Comparison of ENCODE assay signal across 8 cellular contexts in the genomic region with DNA sequence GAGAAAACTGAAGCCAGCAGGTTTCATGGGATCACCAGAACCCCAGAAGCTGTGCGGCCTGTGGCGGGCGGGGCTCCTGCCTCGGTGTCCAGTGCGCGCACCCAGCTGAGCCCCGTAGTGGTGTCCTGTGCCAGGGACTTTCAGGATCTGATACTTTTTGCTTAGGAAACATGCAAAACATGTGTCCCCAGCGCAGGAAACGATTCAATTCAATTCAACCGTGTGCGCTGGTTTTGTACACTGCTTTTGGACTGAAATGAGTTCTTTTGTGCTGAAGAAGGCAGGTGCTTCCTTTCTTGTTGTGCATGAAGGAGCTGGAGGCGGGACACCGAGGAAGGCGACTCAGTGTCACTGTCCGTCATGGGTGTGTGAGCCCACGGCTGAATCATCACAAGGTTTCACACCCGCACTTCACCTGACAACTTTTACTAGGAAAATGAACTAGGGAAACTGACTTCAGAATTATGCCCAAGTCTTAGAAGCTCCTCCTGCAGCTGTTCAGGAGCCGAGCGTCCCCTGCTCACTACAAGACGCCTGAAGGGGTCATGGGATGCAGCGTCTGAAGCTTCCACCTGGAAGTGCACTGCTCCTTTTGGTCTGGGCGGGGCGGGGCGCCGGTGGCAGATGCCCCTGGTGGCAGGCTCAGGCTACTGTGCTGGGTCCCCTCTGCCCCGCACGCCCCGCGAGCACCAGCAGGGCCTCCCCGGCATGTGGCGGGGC. TPM values are rescaled to one million over a fixed set of nuclear protein-coding genes. Genes with fewer than 3 reads are reported as not detected.
DNase-seq lines count a peak whose midpoint lies in the region; ATAC-seq and TF ChIP-seq lines count a peak whose summit lies in the region.

No MANE protein-coding gene starts in this region.

- DNase-seq in lung microvascular endothelial cell (ENCODE audit: low read depth in 2 of 2) (peak; percentile 36 to 73), mucosa of gallbladder (ENCODE audit: low spot score) (no peak), NCI-H748 treated with DMSO at 0.1 percent for 48 hours (lab: John Stamatoyannopoulos, UW) (no peak), SJCRH30 (no peak)
- DNase-seq in NK-92 treated with Interleukin-12 subunit alpha and Interleukin-12 subunit beta, amount 100 ng/mL, for 24 hours (lab: John Stamatoyannopoulos, UW) = no peak

- ATAC-seq in GM18505 (IDR thresholded peaks at IDR 0.05; ENCODE audit: unreplicated experiment) = peak; percentile 69
- peak; percentile 85 for ATAC-seq in GM21447 (IDR thresholded peaks at IDR 0.05; ENCODE audit: unreplicated experiment)
- peak; percentile 70 for ATAC-seq in HG03520 (IDR thresholded peaks at IDR 0.05; ENCODE audit: unreplicated experiment)

- no peaks in the 10 kb centered on the region for H3K27me3 ChIP-seq in SJCRH30

- H3K27ac ChIP-seq in SJCRH30 = no peak overlapping the region

- TF ChIP-seq POLR2A in GM18505 (IDR thresholded peaks at IDR 0.05; ENCODE audit: borderline replicate concordance, extremely low read depth, insufficient read depth, insufficient read length) = no peak

- no peaks in the 10 kb centered on the region for H3K9me3 ChIP-seq in SJCRH30 (replicated peaks)

- no peak overlapping the region for H3K4me3 ChIP-seq in SJCRH30

- peaks cover 41% of the 10 kb centered on the region for H3K36me3 ChIP-seq in SJCRH30

- peaks cover 31% of the 10 kb centered on the region for H3K4me1 ChIP-seq in SJCRH30

RNA-seq across cellular contexts. Expression of gene ZNF750, which starts 31.4 kb away (rescaled TPM):
- total RNA-seq in lung microvascular endothelial cell (under 0.01 TPM in 2 replicates), mucosa of gallbladder (not detected)
- total RNA-seq in SJCRH30 (2014; rRNA removed; shearing (Covaris generic)) = not detected in 2 replicates

Comparison
In these comparisons a context has a peak if more than half of its experiments do, and no peak if none do; other contexts are left out.
1. DNase-seq: peak in lung microvascular endothelial cell (2 of 2); none in mucosa of gallbladder (single experiment), NK-92 treated with Interleukin-12 subunit alpha and Interleukin-12 subunit beta, amount 100 ng/mL, for 24 hours (single experiment), NCI-H748 treated with DMSO at 0.1 percent for 48 hours (single experiment) and SJCRH30 (0 of 2).
2. Peak in every context shown above with its lines, with median percentiles within 50 percentile points of each other: ATAC-seq.